20 cellular contexts compared by ENCODE assay signal in genomic region chr1:240663160-240663879, GRCh38. TPM values are rescaled to one million over a fixed set of nuclear protein-coding genes. Genes with fewer than 3 reads are reported as not detected.
DNase-seq lines count a peak whose midpoint lies in the region; ATAC-seq and TF ChIP-seq lines count a peak whose summit lies in the region.
"Had no signal": no experiment of that assay in that cellular context is flagged by ENCODE, and none has a peak within 500 bp of the region (broad histone marks: within the 10 kb centered on the region; RNA-seq: fewer than 3 reads in every experiment).

No MANE protein-coding gene starts in this region.

- ATAC-seq in SK-N-SH treated with all-trans-retinoic acid at 6 μM for 48 hours (peak; percentile 91), GM18858 (IDR thresholded peaks at IDR 0.05; ENCODE audit: unreplicated experiment) (no peak)
- ATAC-seq: activated naive CD4-positive, alpha-beta T cell treated with anti-CD3 and anti-CD28 coated beads, Interleukin-2, amount 50 U/mL, for 72 hours; upper lobe of right lung had no signal

- H3K4me1 ChIP-seq in ACC112 (ENCODE audit: control insufficient read depth, insufficient read depth, low read length, unreplicated experiment): peaks cover 11% of the 10 kb centered on the region
- H3K4me1 ChIP-seq in A673 (ENCODE audit: insufficient read depth, low read length, poor library complexity, severe bottlenecking): no peaks in the 10 kb centered on the region
- H3K4me1 ChIP-seq: upper lobe of right lung had no signal

- no TSS peak for BruUV-seq in A673 (replicated peaks; lab: Mats Ljungman, UMichigan)

- no peak overlapping the region for H3K4me3 ChIP-seq in ACC112 (ENCODE audit: low read depth, low read length)
- no peak overlapping the region for H3K4me3 ChIP-seq in fibroblast of mammary gland (ENCODE audit: control insufficient read depth, low read depth, low read length)
- no peak overlapping the region for H3K4me3 ChIP-seq in A673 (ENCODE audit: low read depth, low read length, poor library complexity, severe bottlenecking)
- H3K4me3 ChIP-seq: upper lobe of right lung had no signal

- no peaks in the 10 kb centered on the region for H3K9me3 ChIP-seq in A673 (ENCODE audit: low read depth, low read length, poor library complexity, severe bottlenecking)
- H3K9me3 ChIP-seq: upper lobe of right lung had no signal

- CTCF ChIA-PET in A673 (lab: Charles Lee): no interaction called here

- TF ChIP-seq CTCF in fibroblast of mammary gland (conservative IDR thresholded peaks at IDR 0.05; ENCODE audit: control insufficient read depth, insufficient read depth, low read depth, low read length) (no peak), A673 (conservative IDR thresholded peaks at IDR 0.05; ENCODE audit: low read depth, low read length) (no peak), GM13976 (IDR thresholded peaks at IDR 0.05; ENCODE audit: borderline replicate concordance, control extremely low read depth, extremely low read depth, insufficient read depth, missing control alignments) (no peak)

- in situ Hi-C loops in GM13976 (cut with MboI; ENCODE audit: low sequenced_read_pairs, unreplicated experiment): no loop called here

- no peaks in the 10 kb centered on the region for H3K79me2 ChIP-seq in ACC112 (ENCODE audit: control insufficient read depth, insufficient read depth, low read length, unreplicated experiment)

- no peaks in the 10 kb centered on the region for H3K36me3 ChIP-seq in ACC112 (ENCODE audit: insufficient read depth, low read length)
- no peaks in the 10 kb centered on the region for H3K36me3 ChIP-seq in A673 (ENCODE audit: insufficient read depth, low read length, poor library complexity, severe bottlenecking)
- H3K36me3 ChIP-seq: upper lobe of right lung had no signal

- peak overlapping the region; percentile 48 for H2AFZ ChIP-seq in ACC112 (ENCODE audit: low read length, unreplicated experiment)

- no peaks in the 10 kb centered on the region for H3K27me3 ChIP-seq in ACC112 (ENCODE audit: insufficient read depth, low read length)
- peaks cover 8% of the 10 kb centered on the region for H3K27me3 ChIP-seq in A673 (replicated peaks; ENCODE audit: insufficient read depth, low read depth, low read length, poor library complexity)
- H3K27me3 ChIP-seq: upper lobe of right lung had no signal

- H3K27ac ChIP-seq in ACC112 (ENCODE audit: low read depth, low read length) (peak overlapping the region; percentile 51), A673 (ENCODE audit: low read depth, low read length, poor library complexity, severe bottlenecking) (no peak overlapping the region)
- H3K27ac ChIP-seq: upper lobe of right lung had no signal

- POLR2A ChIA-PET in A673 (lab: Charles Lee; ENCODE audit: low non-redundant PET): no interaction called here

- intact Hi-C loops in A673 (cut with micrococcal nuclease; ENCODE audit: unreplicated experiment): no loop called here

- DNase-seq in GM04504 (ENCODE audit: low read depth) (peak; percentile 56), fibroblast of mammary gland (ENCODE audit: low read depth) (peak; percentile 87), A673 (ENCODE audit: low spot score) (no peak), CD1c-positive myeloid dendritic cell (ENCODE audit: extremely low spot score) (no peak), GM13976 (ENCODE audit: low spot score) (no peak)
- DNase-seq: activated CD4-positive, alpha-beta T cell treated with anti-CD3 and anti-CD28 coated beads, Interleukin-2, amount 50 U/mL, for 48 hours; activated T-cell treated with anti-CD3 and anti-CD28 coated beads, Interleukin-2, amount 50 U/mL, for 1 hour; AML-193; COR-L47; cortex of kidney; MM.1S; NCI-H1694; NCI-H2227 treated with DMSO at 0.1 percent for 48 hours; stimulated activated naive CD4-positive, alpha-beta T cell treated with Interleukin-2 at 50 U/mL for 16 hours; upper lobe of right lung had no signal

TF ChIP-seq in SK-N-SH treated with all-trans-retinoic acid at 6 μM for 48 hours, 23 proteins besides CTCF, POLR2A, EP300 and RAD21:
- TF ChIP-seq TCF4 (CRISPR knock-in tag; IDR thresholded peaks at IDR 0.05; ENCODE audit: borderline replicate concordance) (no peak), PPARA (CRISPR knock-in tag; IDR thresholded peaks at IDR 0.05; ENCODE audit: borderline replicate concordance) (no peak), OSR1 (CRISPR knock-in tag; IDR thresholded peaks at IDR 0.05) (no peak), ZNF8 (CRISPR knock-in tag; IDR thresholded peaks at IDR 0.05) (no peak), ARNTL (CRISPR knock-in tag; IDR thresholded peaks at IDR 0.05; ENCODE audit: borderline replicate concordance, low read depth) (no peak), SNAI2 (CRISPR knock-in tag; IDR thresholded peaks at IDR 0.05) (no peak)

RNA-seq across cellular contexts. Expression of gene GREM2, which starts 51.4 kb away (rescaled TPM):
- total RNA-seq in A673 (2021): not detected in 2 replicates
- total RNA-seq: HT-29 had no signal

Comparison
In these comparisons a context has a peak if more than half of its experiments do, and no peak if none do; other contexts are left out.
1. DNase-seq: peak in GM04504 (single experiment) and fibroblast of mammary gland (single experiment); none in A673 (single experiment), CD1c-positive myeloid dendritic cell (single experiment) and GM13976 (single experiment).